Comparison of ENCODE assay signal across 9 cellular contexts in the genomic region with DNA sequence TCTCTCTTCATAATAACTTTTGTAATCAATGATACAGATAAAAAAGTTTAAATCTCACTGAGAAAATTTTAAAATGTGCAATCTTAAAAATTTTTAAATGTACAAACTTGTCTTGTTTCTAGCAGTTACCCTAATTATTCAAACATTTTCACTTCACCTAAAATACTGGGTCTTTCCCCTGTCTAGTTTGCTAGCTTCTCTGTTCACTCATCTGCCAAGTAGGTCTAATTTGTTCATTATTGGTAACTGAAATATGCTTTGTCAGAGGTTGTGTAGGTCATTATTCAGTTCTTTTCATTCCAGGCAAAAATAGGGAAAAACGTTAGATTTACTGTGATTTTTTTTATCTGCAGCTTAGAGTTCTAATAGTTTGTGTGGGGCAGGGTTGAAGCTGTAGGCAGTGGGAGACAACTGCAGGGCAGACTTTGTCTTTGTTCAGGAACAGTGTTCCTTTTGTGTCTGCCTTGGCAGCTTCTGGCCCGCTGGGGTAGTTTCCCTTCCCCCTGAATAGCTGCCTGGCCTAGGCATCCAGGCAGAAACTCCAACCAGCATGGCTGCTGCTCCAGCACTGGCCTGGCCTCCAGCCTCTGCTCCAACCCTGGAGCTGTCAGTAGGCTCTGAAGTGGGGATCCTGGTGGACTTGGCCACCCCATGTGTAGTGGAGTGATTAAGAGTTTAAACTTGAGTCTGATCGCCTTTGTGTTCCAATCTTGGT. TPM values are rescaled to one million over a fixed set of nuclear protein-coding genes. Genes with fewer than 3 reads are reported as not detected.
DNase-seq lines count a peak whose midpoint lies in the region; ATAC-seq, FAIRE-seq and TF ChIP-seq lines count a peak whose summit lies in the region.
"Had no signal": no experiment of that assay in that cellular context is flagged by ENCODE, and none has a peak within 500 bp of the region (broad histone marks: within the 10 kb centered on the region; RNA-seq: fewer than 3 reads in every experiment).

No MANE protein-coding gene starts in this region.

- H3K27ac ChIP-seq in A549 (peak overlapping the region; percentile 34 to 67; a peak in 4 of 6 replicates), IMR-90 (ENCODE audit: insufficient read depth, low read length) (peak overlapping the region; percentile 20; the same call in 1 of the 2 replicates)

- TF ChIP-seq EP300 in A549 (IDR thresholded peaks at IDR 0.05) = no peak

- H3K36me3 Mint-ChIP-seq in dendritic cell treated with granulocyte-macrophage colony-stimulating factor and Interleukin-4, amounts not matched to agents 40 ng/mL and 50 ng/mL, for 4 days (ENCODE audit: low read depth) = peaks cover 16% of the 10 kb centered on the region

- H3K27ac Mint-ChIP-seq in dendritic cell treated with granulocyte-macrophage colony-stimulating factor and Interleukin-4, amounts not matched to agents 40 ng/mL and 50 ng/mL, for 4 days = peak overlapping the region; percentile 63
- H3K27ac Mint-ChIP-seq: activated CD4-positive, alpha-beta memory T cell treated with anti-CD3 and anti-CD28 coated beads, Interleukin-2, amount 10 ng/mL, durations not matched to agents 7 days and 5 days had no signal

- no peak overlapping the region for H3K4me3 Mint-ChIP-seq in dendritic cell treated with granulocyte-macrophage colony-stimulating factor and Interleukin-4, amounts not matched to agents 40 ng/mL and 50 ng/mL, for 4 days
- H3K4me3 Mint-ChIP-seq: activated CD4-positive, alpha-beta memory T cell treated with anti-CD3 and anti-CD28 coated beads, Interleukin-2, amount 10 ng/mL, durations not matched to agents 7 days and 5 days had no signal

- intact Hi-C loops in IMR-90 (cut with micrococcal nuclease) = loop anchor here (5.0 kb wide), 1 partner anchor 40 kb away; no protein-coding TSS in a partner anchor
- intact Hi-C loops in dendritic cell treated with granulocyte-macrophage colony-stimulating factor and Interleukin-4, amounts not matched to agents 40 ng/mL and 50 ng/mL, for 4 days (cut with micrococcal nuclease) = no loop called here

- no peak overlapping the region for H2AK9ac ChIP-seq in IMR-90 (replicated peaks; ENCODE audit: low read depth, low read length, poor library complexity)

- peak overlapping the region; percentile 79 for H4K5ac ChIP-seq in IMR-90 (ENCODE audit: low read depth, low read length)

- peak overlapping the region; percentile 44 for H2BK5ac ChIP-seq in IMR-90 (ENCODE audit: low read depth, low read length, poor library complexity, severe bottlenecking)

- no peak overlapping the region for H3K4me3 ChIP-seq in A549
- H3K4me3 ChIP-seq in IMR-90 (ENCODE audit: insufficient read depth, low read depth, low read length) = no peak overlapping the region

- no peak for FAIRE-seq in A549 (lab: Jason Lieb, UNC)

- no peaks in the 10 kb centered on the region for H3K9me3 ChIP-seq in A549
- H3K9me3 ChIP-seq in IMR-90 (ENCODE audit: control insufficient read depth, insufficient read depth, low read length) = no peaks in the 10 kb centered on the region

- in situ Hi-C loops in IMR-90 (cut with MboI; ENCODE audit: low sequenced_read_pairs) = no loop called here

- no peak overlapping the region for H2AK5ac ChIP-seq in IMR-90 (ENCODE audit: low read depth, low read length)

- peak overlapping the region; percentile 5; the same call in 1 of the 2 replicates for H2BK120ac ChIP-seq in IMR-90 (ENCODE audit: low read depth, low read length)

- CTCF ChIA-PET in A549 (lab: Yijun Ruan, JAX) (interaction anchor here (0.5 kb wide), 1 partner anchor 223 kb away, joined by 3 read pairs; no protein-coding TSS in a partner anchor), IMR-90 (lab: Yijun Ruan, JAX) (no interaction called here)

- dilution Hi-C loops in IMR-90 (cut with HindIII; ENCODE audit: low sequenced_read_pairs, unreplicated experiment) = no loop called here

- no peak overlapping the region for H2BK15ac ChIP-seq in IMR-90 (ENCODE audit: low read depth, low read length)

- H3K4me2 ChIP-seq in A549 (peak overlapping the region; percentile 55), IMR-90 (ENCODE audit: low read depth, low read length) (peak overlapping the region; percentile 72)

- no peaks in the 10 kb centered on the region for H3K27me3 ChIP-seq in IMR-90 (ENCODE audit: control insufficient read depth, insufficient read depth, low read length)

- H3K4ac ChIP-seq in IMR-90 (ENCODE audit: low read depth, low read length) = peak overlapping the region; percentile 14

- H3K79me1 ChIP-seq in IMR-90 (ENCODE audit: low read depth in 1 of 2, low read length in 2 of 2) = peaks cover 18 to 62% of the 10 kb centered on the region in 2 experiments

- H3K9me3 Mint-ChIP-seq in dendritic cell treated with granulocyte-macrophage colony-stimulating factor and Interleukin-4, amounts not matched to agents 40 ng/mL and 50 ng/mL, for 4 days = no peaks in the 10 kb centered on the region

- POLR2A ChIA-PET in A549 (lab: Yijun Ruan, JAX) = no interaction called here
- POLR2A ChIA-PET in IMR-90 (lab: Charles Lee; ENCODE audit: unreplicated experiment) = interaction anchor here (0.5 kb wide), 1 partner anchor 104 kb away, joined by 4 read pairs; no protein-coding TSS in a partner anchor

- peaks cover 5% of the 10 kb centered on the region for H3K9me1 ChIP-seq in IMR-90 (ENCODE audit: insufficient read depth, low read length)

- H3K18ac ChIP-seq in IMR-90 (ENCODE audit: low read depth, low read length) = peak overlapping the region; percentile 71

- H3K4me1 ChIP-seq in A549 (peaks cover 64% of the 10 kb centered on the region), IMR-90 (ENCODE audit: control insufficient read depth, insufficient read depth, low read length) (peaks cover 7% of the 10 kb centered on the region)

- H2BK20ac ChIP-seq in IMR-90 (ENCODE audit: low read depth, low read length) = no peak overlapping the region

- TF ChIP-seq RAD21 in A549 (conservative IDR thresholded peaks at IDR 0.05 in 1 of 2, IDR thresholded peaks at IDR 0.05 in 1 of 2) = no peak
- no peak for TF ChIP-seq RAD21 in IMR-90 (IDR thresholded peaks at IDR 0.05; ENCODE audit: low read length)

- peak overlapping the region; percentile 5 for H3K14ac ChIP-seq in IMR-90 (replicated peaks; ENCODE audit: low read depth, low read length)

- no TSS peak for BruUV-seq in IMR-90 (replicated peaks; lab: Mats Ljungman, UMichigan)

- peak overlapping the region; percentile 16 to 41; a peak in 1 of 4 replicates for H4K8ac ChIP-seq in IMR-90 (ENCODE audit: low read depth in 2 of 2, low read length in 2 of 2)

- H3K23ac ChIP-seq in IMR-90 (ENCODE audit: low read depth, low read length) = no peak overlapping the region; the same call in 1 of the 2 replicates

- TF ChIP-seq CTCF in A549 (IDR thresholded peaks at IDR 0.05) (no peak), IMR-90 (conservative IDR thresholded peaks at IDR 0.05; ENCODE audit: low read depth, low read length) (no peak)

- H4K91ac ChIP-seq in IMR-90 (ENCODE audit: insufficient read depth, low read depth, low read length) = 0 out of 2 replicates have a peak overlapping the region, but pooled peaks have one; percentile 27

- ATAC-seq in A549 (peak in 1 of 2 experiments; percentile 52; a peak in 3 of 6 replicates), IMR-90 (ENCODE audit: low read depth) (peak; percentile 58), HG02840 (IDR thresholded peaks at IDR 0.05; ENCODE audit: low FRiP score, unreplicated experiment) (no peak)

- H3K9ac ChIP-seq in IMR-90 (ENCODE audit: low read depth, low read length) = peak overlapping the region; percentile 43; the same call in 1 of the 2 replicates

- 49% methylated on average over 3 of the region's 3 CpGs for WGBS in A549 (ENCODE audit: missing lambda C conversion rate)
- no CpG with 5 or more reads among the region's 3 CpGs for WGBS in IMR-90 (ENCODE audit: extremely low coverage in 2 of 2, insufficient read length in 1 of 2), 2 experiments

- H4K20me1 ChIP-seq in IMR-90 (ENCODE audit: insufficient read depth, low read length) = no peaks in the 10 kb centered on the region

- TF ChIP-seq POLR2A in A549 (IDR thresholded peaks at IDR 0.05; ENCODE audit: low read length) (no peak), IMR-90 (IDR thresholded peaks at IDR 0.05; ENCODE audit: low read depth, low read length) (no peak)

- peak overlapping the region; percentile 9 for H2AFZ ChIP-seq in IMR-90 (replicated peaks; ENCODE audit: low read length, poor library complexity)

- no peaks in the 10 kb centered on the region for H3K27me3 Mint-ChIP-seq in dendritic cell treated with granulocyte-macrophage colony-stimulating factor and Interleukin-4, amounts not matched to agents 40 ng/mL and 50 ng/mL, for 4 days
- H3K27me3 Mint-ChIP-seq: activated CD4-positive, alpha-beta memory T cell treated with anti-CD3 and anti-CD28 coated beads, Interleukin-2, amount 10 ng/mL, durations not matched to agents 7 days and 5 days had no signal

- H3K36me3 ChIP-seq in IMR-90 (ENCODE audit: control insufficient read depth, insufficient read depth, low read length) = no peaks in the 10 kb centered on the region

- no peak for DNase-seq in A549 (ENCODE audit: low read depth in 1 of 2, low spot score in 1 of 2)
- DNase-seq in IMR-90 = no peak
- DNase-seq in middle frontal gyrus (ENCODE audit: extremely low spot score, low spot score) = peak; percentile 85
- no peak for DNase-seq in Kasumi-1 (lab: John Stamatoyannopoulos, UW)
- no peak for DNase-seq in AG20443 (ENCODE audit: low spot score)
- no peak for DNase-seq in T-helper 9 cell
- DNase-seq: activated CD4-positive, alpha-beta memory T cell treated with anti-CD3 and anti-CD28 coated beads, Interleukin-2, amount 10 ng/mL, durations not matched to agents 7 days and 5 days had no signal

- H3K4me1 Mint-ChIP-seq in dendritic cell treated with granulocyte-macrophage colony-stimulating factor and Interleukin-4, amounts not matched to agents 40 ng/mL and 50 ng/mL, for 4 days (ENCODE audit: low read depth) = peaks cover 75% of the 10 kb centered on the region

- H3K56ac ChIP-seq in IMR-90 (ENCODE audit: extremely low read depth, insufficient read depth, low read length) = no peak overlapping the region

TF ChIP-seq in A549, 52 proteins besides CTCF, POLR2A, EP300 and RAD21 (continues in another document):
- no peak for TF ChIP-seq HDAC2 (IDR thresholded peaks at IDR 0.05)
- no peak for TF ChIP-seq HEYL (CRISPR knock-in tag; IDR thresholded peaks at IDR 0.05)

TF ChIP-seq in IMR-90, 13 proteins besides CTCF, POLR2A, EP300 and RAD21 (continues in another document):
- TF ChIP-seq NFE2L2 (IDR thresholded peaks at IDR 0.05; ENCODE audit: low read depth, low read length) (no peak), MXI1 (IDR thresholded peaks at IDR 0.05; ENCODE audit: borderline replicate concordance, low read depth, low read length) (no peak), MAFK (IDR thresholded peaks at IDR 0.05; ENCODE audit: low read depth, low read length) (no peak)

RNA-seq across cellular contexts. Expression of a gene that starts 48.5 kb away (rescaled TPM):
- polyA plus RNA-seq in A549 (2011; rRNA removed) (8.5 TPM in 2 replicates), A549 (2017; fragmentation: RNase III; extraction: RNeasy Plus Mini Kit Qiagen cat#74134 plus additional on column Dnase treatment) (5.2 to 6.6 TPM (median 6.3 TPM) in 3 replicates), IMR-90 (2012; rRNA removed) (4.3 and 5.4 TPM in 2 replicates)
- 2.4 and 2.8 TPM in 2 replicates for polyA plus RNA-seq in A549 (2012; cell fraction: cytosol; rRNA removed)
- polyA plus RNA-seq in A549 (2012; cell fraction: nucleus; rRNA removed) = 6.4 and 8.8 TPM in 2 replicates
- 12.6 and 16.8 TPM in 2 replicates for polyA minus RNA-seq in A549 (2011; rRNA and poly(A)+ RNA removed)
- total RNA-seq in IMR-90 (2012; rRNA removed) = 4.3 and 6.7 TPM in 2 replicates
- 1.5 and 1.8 TPM in 2 replicates for polyA plus RNA-seq in IMR-90 (2012; cell fraction: cytosol; rRNA removed)
- 10.1 and 27.3 TPM in 2 replicates for polyA plus RNA-seq in IMR-90 (2012; cell fraction: nucleus; rRNA removed; ENCODE audit: low replicate concordance)
